12 cellular contexts compared by ENCODE assay signal in genomic region chr17:8019665-8020064, GRCh38. TPM values are rescaled to one million over a fixed set of nuclear protein-coding genes. Genes with fewer than 3 reads are reported as not detected.
A peak's percentile ranks its signal among the peaks of the same experiment; 100 is the strongest.
DNase-seq lines count a peak whose midpoint lies in the region; ATAC-seq and TF ChIP-seq lines count a peak whose summit lies in the region.
"Had no signal": no experiment of that assay in that cellular context is flagged by ENCODE, and none has a peak within 500 bp of the region (broad histone marks: within the 10 kb centered on the region; RNA-seq: fewer than 3 reads in every experiment).

No MANE protein-coding gene starts in this region.

- DNase-seq in ELR (ENCODE audit: low read depth) (peak; percentile 38), RWPE2 (ENCODE audit: low spot score) (no peak), fibroblast of pulmonary artery (ENCODE audit: low read depth) (peak; percentile 28), sciatic nerve (ENCODE audit: low spot score) (peak; percentile 42), NCI-H1105 (lab: John Stamatoyannopoulos, UW) (no peak), hepatic stellate cell (ENCODE audit: low spot score) (no peak), testis (no peak)
- DNase-seq: activated CD4-positive, alpha-beta T cell treated with anti-CD3 and anti-CD28 coated beads, Interleukin-2, amount 10 ng/mL, durations not matched to agents 24 days and 14 days; MV-4-11; NCI-H526 had no signal

- H3K36me3 ChIP-seq in RWPE2 (ENCODE audit: low read depth) (no peaks in the 10 kb centered on the region), testis (ENCODE audit: low read depth, missing control alignments) (no peaks in the 10 kb centered on the region)

- H3K27me3 ChIP-seq in RWPE2 (ENCODE audit: insufficient read depth, poor library complexity, severe bottlenecking) (no peaks in the 10 kb centered on the region), testis (no peaks in the 10 kb centered on the region)

- H3K4me3 ChIP-seq in RWPE2 (ENCODE audit: severe bottlenecking) = no peak overlapping the region
- no peak overlapping the region for H3K4me3 ChIP-seq in fibroblast of pulmonary artery (replicated peaks; ENCODE audit: low read depth, low read length)
- H3K4me3 ChIP-seq in testis = no peak overlapping the region
- H3K4me3 ChIP-seq: SK-N-MC had no signal

- no peak for TF ChIP-seq CTCF in RWPE2 (IDR thresholded peaks at IDR 0.05; ENCODE audit: poor library complexity, severe bottlenecking)
- no peak for TF ChIP-seq CTCF in fibroblast of pulmonary artery (IDR thresholded peaks at IDR 0.05; ENCODE audit: low read length, missing control alignments)
- TF ChIP-seq CTCF in testis (IDR thresholded peaks at IDR 0.05) = no peak

- H3K27ac ChIP-seq in RWPE2 (ENCODE audit: poor library complexity, severe bottlenecking) = peak overlapping the region; percentile 87
- no peak overlapping the region for H3K27ac ChIP-seq in testis
- H3K27ac ChIP-seq: SK-N-MC had no signal

- WGBS in testis, 2 donors = 67 to 69% methylated on average over 6 of the region's 6 CpGs

- H3K9me3 ChIP-seq in RWPE2 (ENCODE audit: severe bottlenecking) (no peaks in the 10 kb centered on the region), testis (no peaks in the 10 kb centered on the region)

- H3K4me1 ChIP-seq in RWPE2 (ENCODE audit: insufficient read depth, poor library complexity, severe bottlenecking) (peaks cover 35% of the 10 kb centered on the region), testis (peaks cover 8% of the 10 kb centered on the region)

- intact Hi-C loops in sciatic nerve (cut with DNase I) (no loop called here), testis (cut with DNase I; ENCODE audit: low total_unique reads) (no loop called here)

- ATAC-seq in RWPE2 (ENCODE audit: low read depth) (peak; percentile 80), sciatic nerve (no peak), GM19324 (IDR thresholded peaks at IDR 0.05; ENCODE audit: low FRiP score, unreplicated experiment) (no peak)

- TF ChIP-seq POLR2A in testis (IDR thresholded peaks at IDR 0.05) = no peak

RNA-seq across cellular contexts. Expression of gene GUCY2D, which starts 17.2 kb away (rescaled TPM):
- total RNA-seq in sciatic nerve = not detected
- 1 to 10 TPM; 1.3 to 1.7 TPM for total RNA-seq in testis
- 2.4 TPM for polyA plus RNA-seq in testis (ENCODE audit: insufficient read depth, low read depth, low replicate concordance)
- total RNA-seq: activated CD4-positive, alpha-beta T cell treated with anti-CD3 and anti-CD28 coated beads, Interleukin-2, amount 10 ng/mL, durations not matched to agents 24 days and 14 days had no signal

RNA-seq across cellular contexts. Expression of gene ALOX15B, which starts 19.2 kb away (rescaled TPM):
- not detected for total RNA-seq in sciatic nerve
- 1 to 10 TPM in 1 of 2 donors, under 1 TPM in 1; 0.79 to 2.2 TPM for total RNA-seq in testis
- polyA plus RNA-seq in testis (ENCODE audit: insufficient read depth, low read depth, low replicate concordance) = 1.8 TPM
- total RNA-seq: activated CD4-positive, alpha-beta T cell treated with anti-CD3 and anti-CD28 coated beads, Interleukin-2, amount 10 ng/mL, durations not matched to agents 24 days and 14 days had no signal

Comparison
In these comparisons a context has a peak if more than half of its experiments do, and no peak if none do; other contexts are left out.
1. DNase-seq: peak in ELR (single experiment), fibroblast of pulmonary artery (single experiment) and sciatic nerve (single experiment); none in RWPE2 (single experiment), NCI-H1105 (single experiment), hepatic stellate cell (single experiment) and testis (single experiment).